Comparison of ENCODE assay signal across 8 cellular contexts in the genomic region with DNA sequence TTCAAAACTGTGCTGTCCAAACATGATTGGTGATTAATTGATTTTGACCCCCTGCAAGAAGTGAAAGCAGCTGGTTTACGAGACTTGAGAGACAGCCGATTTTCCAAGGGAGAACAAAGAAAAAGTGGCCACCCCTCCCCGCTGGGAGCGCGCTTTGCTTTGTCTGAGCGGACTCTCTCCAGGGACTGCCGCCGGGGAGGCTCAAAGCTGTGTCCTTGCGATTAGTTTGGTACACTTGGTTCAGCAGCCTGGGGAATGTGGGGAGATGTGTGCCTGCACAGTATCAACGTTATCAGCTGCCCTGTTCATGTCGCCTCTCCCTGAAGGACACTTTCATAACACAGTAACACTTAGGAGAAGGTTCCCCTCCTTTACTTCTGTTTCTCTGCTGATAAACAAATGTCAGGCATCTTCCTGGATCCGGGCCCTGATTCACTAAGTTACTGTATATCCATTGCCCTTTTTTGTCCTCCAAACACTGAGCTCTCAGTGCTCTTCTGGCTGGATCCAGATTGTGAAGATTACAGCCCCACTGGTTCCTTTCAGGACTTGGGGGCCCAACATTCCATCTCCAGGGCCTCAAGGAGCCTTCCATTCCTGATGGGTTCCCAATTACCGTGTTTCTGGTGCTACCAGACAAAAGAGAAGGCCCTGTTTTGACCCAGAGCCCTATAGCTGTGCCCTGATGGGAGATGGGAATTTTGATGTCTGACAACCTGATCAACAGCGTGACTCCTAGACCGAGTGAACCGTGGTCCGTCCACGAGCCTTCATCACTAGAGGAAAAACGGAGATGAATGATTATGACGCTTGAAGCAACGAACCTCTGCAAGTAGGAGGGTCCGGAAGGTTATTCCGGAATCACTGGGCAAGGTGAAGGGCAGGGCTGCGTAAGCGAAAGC. TPM values are rescaled to one million over a fixed set of nuclear protein-coding genes. Genes with fewer than 3 reads are reported as not detected.
DNase-seq lines count a peak whose midpoint lies in the region; ATAC-seq and TF ChIP-seq lines count a peak whose summit lies in the region.

No MANE protein-coding gene starts in this region.

- peak overlapping the region; percentile 15 for H3K9ac ChIP-seq in HUES6 (ENCODE audit: low read length)

- H3K9me3 Mint-ChIP-seq in naive B cell: no peaks in the 10 kb centered on the region
- H3K9me3 Mint-ChIP-seq in activated CD8-positive, alpha-beta memory T cell treated with anti-CD3 and anti-CD28 coated beads, Interleukin-2, amount 10 ng/mL, durations not matched to agents 7 days and 5 days (ENCODE audit: low read depth): no peaks in the 10 kb centered on the region

- peak overlapping the region; percentile 85 to 95 (median 93) for H3K4me3 Mint-ChIP-seq in naive B cell
- no peak overlapping the region for H3K4me3 Mint-ChIP-seq in activated CD8-positive, alpha-beta memory T cell treated with anti-CD3 and anti-CD28 coated beads, Interleukin-2, amount 10 ng/mL, durations not matched to agents 7 days and 5 days

- H3K9me3 ChIP-seq in HUES6 (ENCODE audit: control insufficient read depth, insufficient read depth, low read depth, low read length) (no peaks in the 10 kb centered on the region), Peyer's patch (no peaks in the 10 kb centered on the region), esophagus (ENCODE audit: control insufficient read depth in 2 of 2, insufficient read depth in 1 of 2, low read depth in 1 of 2, low read length in 1 of 2) (no peaks in the 10 kb centered on the region)

- CTCF ChIA-PET in activated CD8-positive, alpha-beta memory T cell treated with anti-CD3 and anti-CD28 coated beads, Interleukin-2, amount 10 ng/mL, durations not matched to agents 7 days and 5 days (lab: Charles Lee): interaction anchor here (0.5 to 4.4 kb wide), 15 partner anchors 8 to 226 kb away, joined by 3 to 28 read pairs (median 3); partner anchors contain the start of genes TUBA1A and TUBA1B

- 63 to 70% methylated on average over 25 of the region's 25 CpGs for WGBS in esophagus, 2 donors

- no peak for ATAC-seq in naive B cell (ENCODE audit: low read depth in 2 of 2)
- no peak for ATAC-seq in activated CD8-positive, alpha-beta memory T cell treated with anti-CD3 and anti-CD28 coated beads, Interleukin-2, amount 10 ng/mL, durations not matched to agents 7 days and 5 days

- H3K4me1 Mint-ChIP-seq in naive B cell: peaks cover 8 to 17% (median 15%) of the 10 kb centered on the region in 3 donors
- peaks cover 22% of the 10 kb centered on the region for H3K4me1 Mint-ChIP-seq in activated CD8-positive, alpha-beta memory T cell treated with anti-CD3 and anti-CD28 coated beads, Interleukin-2, amount 10 ng/mL, durations not matched to agents 7 days and 5 days

- DNase-seq in AG08395 (ENCODE audit: low spot score): peak; percentile 40
- DNase-seq in Peyer's patch: peak in 2 of 3 donors; percentile 49 to 50
- no peak for DNase-seq in naive B cell
- DNase-seq in GM19238 (ENCODE audit: insufficient read length, low spot score): no peak
- DNase-seq in cortex of kidney (lab: John Stamatoyannopoulos, UW): no peak
- DNase-seq in activated CD8-positive, alpha-beta memory T cell treated with anti-CD3 and anti-CD28 coated beads, Interleukin-2, amount 10 ng/mL, durations not matched to agents 7 days and 5 days: no peak

- H3K27ac ChIP-seq in HUES6 (ENCODE audit: low read depth, low read length) (peak overlapping the region; percentile 29; the same call in 1 of the 2 replicates), Peyer's patch (peak overlapping the region; percentile 50 to 89 (median 81)), esophagus (ENCODE audit: low read depth in 2 of 2, low read length in 1 of 2) (peak overlapping the region; percentile 58 to 84)

- H3K27ac Mint-ChIP-seq in naive B cell: peak overlapping the region; percentile 75 to 96 (median 87)
- H3K27ac Mint-ChIP-seq in activated CD8-positive, alpha-beta memory T cell treated with anti-CD3 and anti-CD28 coated beads, Interleukin-2, amount 10 ng/mL, durations not matched to agents 7 days and 5 days: no peak overlapping the region

- peaks cover 0 to 10% (median 4%) of the 10 kb centered on the region in 3 donors for H3K27me3 Mint-ChIP-seq in naive B cell
- H3K27me3 Mint-ChIP-seq in activated CD8-positive, alpha-beta memory T cell treated with anti-CD3 and anti-CD28 coated beads, Interleukin-2, amount 10 ng/mL, durations not matched to agents 7 days and 5 days: peaks cover 6% of the 10 kb centered on the region

- H3K4me3 ChIP-seq in HUES6 (ENCODE audit: low read depth, low read length): no peak overlapping the region; the same call in 1 of the 2 replicates
- peak overlapping the region in 2 of 4 donors; percentile 4 to 40 for H3K4me3 ChIP-seq in Peyer's patch
- no peak overlapping the region for H3K4me3 ChIP-seq in esophagus (ENCODE audit: low read depth in 1 of 2, low read length in 2 of 2)

- H3K36me3 ChIP-seq in HUES6 (ENCODE audit: control insufficient read depth, insufficient read depth, low read length): no peaks in the 10 kb centered on the region
- H3K36me3 ChIP-seq in Peyer's patch: no peaks in the 10 kb centered on the region
- no peaks in the 10 kb centered on the region for H3K36me3 ChIP-seq in esophagus (ENCODE audit: control insufficient read depth in 2 of 2, insufficient read depth in 2 of 2, low read length in 1 of 2)

- no peaks in the 10 kb centered on the region for H3K27me3 ChIP-seq in HUES6 (ENCODE audit: control insufficient read depth, insufficient read depth, low read length)
- H3K27me3 ChIP-seq in Peyer's patch: no peaks in the 10 kb centered on the region
- H3K27me3 ChIP-seq in esophagus (ENCODE audit: control insufficient read depth in 1 of 2, insufficient read depth in 2 of 2, low read length in 2 of 2): no peaks in the 10 kb centered on the region

- no peaks in the 10 kb centered on the region for H3K36me3 Mint-ChIP-seq in naive B cell
- H3K36me3 Mint-ChIP-seq in activated CD8-positive, alpha-beta memory T cell treated with anti-CD3 and anti-CD28 coated beads, Interleukin-2, amount 10 ng/mL, durations not matched to agents 7 days and 5 days: no peaks in the 10 kb centered on the region

- no peak for TF ChIP-seq CTCF in Peyer's patch (IDR thresholded peaks at IDR 0.05)

- no peak for TF ChIP-seq POLR2A in Peyer's patch (IDR thresholded peaks at IDR 0.05)

- H3K4me1 ChIP-seq in HUES6 (ENCODE audit: control insufficient read depth, insufficient read depth, low read length) (peaks cover 24% of the 10 kb centered on the region), Peyer's patch (peaks cover 0 to 22% (median 3%) of the 10 kb centered on the region in 4 donors), esophagus (ENCODE audit: control insufficient read depth in 2 of 2, insufficient read depth in 2 of 2, low read length in 1 of 2) (no peaks in the 10 kb centered on the region)

RNA-seq across cellular contexts. Expression of gene TUBA1C, which starts 31.7 kb away (rescaled TPM):
- 100 to 1,000 TPM; 143 to 442 (median 276) TPM for total RNA-seq in Peyer's patch
- polyA plus RNA-seq in esophagus (1,000 to 10,000 TPM in 1 of 2 donors, 100 to 1,000 TPM in 1; 299 to 1,124 TPM), naive B cell (ENCODE audit: low read depth in 6 of 6) (10 to 100 TPM; 17.0 to 38.9 (median 31.9) TPM)
- total RNA-seq in activated CD8-positive, alpha-beta memory T cell treated with anti-CD3 and anti-CD28 coated beads, Interleukin-2, amount 10 ng/mL, durations not matched to agents 7 days and 5 days: 100 to 1,000 TPM; 264 to 266 TPM

RNA-seq across cellular contexts. Expression of gene TUBA1A, which starts 44.3 kb away (rescaled TPM):
- total RNA-seq in Peyer's patch: 10 to 100 TPM; 16.5 to 50.3 (median 37.0) TPM
- polyA plus RNA-seq in esophagus (10 to 100 TPM; 19.6 to 74.9 TPM), naive B cell (ENCODE audit: low read depth in 6 of 6) (100 to 1,000 TPM; 272 to 383 (median 304) TPM)
- 10 to 100 TPM; 91.0 to 96.5 TPM for total RNA-seq in activated CD8-positive, alpha-beta memory T cell treated with anti-CD3 and anti-CD28 coated beads, Interleukin-2, amount 10 ng/mL, durations not matched to agents 7 days and 5 days

Comparison
In these comparisons a context has a peak if more than half of its experiments do, and no peak if none do; other contexts are left out.
1. DNase-seq: peak in AG08395 (single experiment) and Peyer's patch (2 of 3); none in naive B cell (single experiment), GM19238 (single experiment), cortex of kidney (single experiment) and activated CD8-positive, alpha-beta memory T cell treated with anti-CD3 and anti-CD28 coated beads, Interleukin-2, amount 10 ng/mL, durations not matched to agents 7 days and 5 days (single experiment).
2. H3K27ac ChIP-seq: peak in every context shown above with its lines; median percentile 81 in Peyer's patch; 71 in esophagus; 29 in HUES6.